Comparison of ENCODE assay signal across 11 cellular contexts in genomic region chr9:123282343-123283047, GRCh38. TPM values are rescaled to one million over a fixed set of nuclear protein-coding genes. Genes with fewer than 3 reads are reported as not detected.
DNase-seq lines count a peak whose midpoint lies in the region; ATAC-seq, FAIRE-seq and TF ChIP-seq lines count a peak whose summit lies in the region.
"Had no signal": no experiment of that assay in that cellular context is flagged by ENCODE, and none has a peak within 500 bp of the region (broad histone marks: within the 10 kb centered on the region; RNA-seq: fewer than 3 reads in every experiment).

No MANE protein-coding gene starts in this region.

- intact Hi-C loops in left lung (cut with DNase I): no loop called here

- ATAC-seq in left lung (peak; percentile 64), HG03378 (IDR thresholded peaks at IDR 0.05; ENCODE audit: unreplicated experiment) (no peak), GM19395 (IDR thresholded peaks at IDR 0.05; ENCODE audit: unreplicated experiment) (no peak)

- no peak for FAIRE-seq in GM12892 (lab: Jason Lieb, UNC)

- H3K4me3 ChIP-seq in MG63 (no peak overlapping the region), left lung (no peak overlapping the region)
- H3K4me3 ChIP-seq: gastrocnemius medialis, suprapubic skin had no signal

- H3K36me3 ChIP-seq in MG63 (no peaks in the 10 kb centered on the region), left lung (no peaks in the 10 kb centered on the region)
- H3K36me3 ChIP-seq: gastrocnemius medialis, suprapubic skin had no signal

- H3K4me1 ChIP-seq in left lung: no peaks in the 10 kb centered on the region
- H3K4me1 ChIP-seq: gastrocnemius medialis, suprapubic skin had no signal

- peak; percentile 31 for DNase-seq in COR-L47 (lab: John Stamatoyannopoulos, UW)
- DNase-seq in MG63: peak; percentile 74
- peak; percentile 42 for DNase-seq in amniotic epithelial cell (ENCODE audit: low read depth)
- DNase-seq in left lung: no peak
- DNase-seq in activated T-cell treated with anti-CD3 and anti-CD28 coated beads, Interleukin-2, amount 50 U/mL, for 48 hours: no peak
- DNase-seq in GM12892 (ENCODE audit: insufficient read length): no peak
- DNase-seq: gastrocnemius medialis, GF-D8 had no signal

- TF ChIP-seq CTCF in left lung (IDR thresholded peaks at IDR 0.05): no peak

- TF ChIP-seq POLR2A in GM12892 (IDR thresholded peaks at IDR 0.05; ENCODE audit: low read depth, low read length): no peak

- H3K27ac ChIP-seq in left lung: no peak overlapping the region
- H3K27ac ChIP-seq: gastrocnemius medialis, suprapubic skin had no signal

- H3K27me3 ChIP-seq in MG63 (peaks cover 7% of the 10 kb centered on the region), left lung (no peaks in the 10 kb centered on the region)
- H3K27me3 ChIP-seq: gastrocnemius medialis had no signal

- no peaks in the 10 kb centered on the region for H3K9me3 ChIP-seq in MG63
- peaks cover 0 to 4% of the 10 kb centered on the region in 2 donors for H3K9me3 ChIP-seq in left lung
- H3K9me3 ChIP-seq: gastrocnemius medialis, suprapubic skin had no signal

RNA-seq across cellular contexts. Expression of gene STRBP, which starts 14.1 kb away (rescaled TPM):
- 8.1 and 8.6 TPM in 2 replicates for total RNA-seq in MG63 (2014; rRNA removed; shearing (Covaris generic); ENCODE audit: low replicate concordance)
- 10 to 100 TPM; 16.5 to 19.5 TPM for total RNA-seq in left lung
- 64.0 TPM for polyA plus RNA-seq in GM12892 (2012; ENCODE audit: missing spikeins)

Comparison
In these comparisons a context has a peak if more than half of its experiments do, and no peak if none do; other contexts are left out.
1. DNase-seq: peak in COR-L47 (single experiment), MG63 (single experiment) and amniotic epithelial cell (single experiment); none in left lung (0 of 2), activated T-cell treated with anti-CD3 and anti-CD28 coated beads, Interleukin-2, amount 50 U/mL, for 48 hours (0 of 2) and GM12892 (single experiment).